In the genomic region with DNA sequence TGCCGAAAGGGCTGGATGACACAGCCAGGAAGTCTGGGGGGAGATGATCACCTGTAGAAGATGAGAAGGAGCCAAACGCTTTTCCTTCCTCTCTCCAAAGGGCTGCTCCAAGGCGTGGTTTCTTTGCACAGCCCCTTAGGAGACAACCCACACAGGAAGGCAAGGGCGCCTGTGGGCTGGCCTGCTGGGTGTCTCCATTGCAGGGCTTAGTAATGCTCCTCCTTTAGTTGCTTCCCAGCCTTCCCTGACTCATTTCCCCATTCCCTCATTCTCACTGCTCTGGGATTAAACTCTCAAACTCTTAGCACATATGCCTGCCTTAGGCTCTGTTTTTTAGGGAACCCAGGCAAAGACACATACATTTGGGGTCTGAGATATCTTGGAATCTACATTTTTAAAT, we compare ENCODE assay signal across 23 cellular contexts. TPM values are rescaled to one million over a fixed set of nuclear protein-coding genes. Genes with fewer than 3 reads are reported as not detected.
DNase-seq lines count a peak whose midpoint lies in the region; ATAC-seq and TF ChIP-seq lines count a peak whose summit lies in the region.
"Had no signal": no experiment of that assay in that cellular context is flagged by ENCODE, and none has a peak within 500 bp of the region (broad histone marks: within the 10 kb centered on the region; RNA-seq: fewer than 3 reads in every experiment).

No MANE protein-coding gene starts in this region.

- POLR2A ChIA-PET in activated CD4-positive, alpha-beta memory T cell treated with anti-CD3 and anti-CD28 coated beads for 36 hours (lab: Charles Lee): no interaction called here

- intact Hi-C loops in activated CD4-positive, alpha-beta memory T cell treated with anti-CD3 and anti-CD28 coated beads for 36 hours (cut with micrococcal nuclease): no loop called here

- H4K20me1 ChIP-seq in GM23338 (replicated peaks; ENCODE audit: insufficient read depth): no peaks in the 10 kb centered on the region

- H3K27ac Mint-ChIP-seq in GM23338: no peak overlapping the region
- H3K27ac Mint-ChIP-seq in activated CD4-positive, alpha-beta memory T cell treated with anti-CD3 and anti-CD28 coated beads for 36 hours: no peak overlapping the region
- H3K27ac Mint-ChIP-seq: activated CD8-positive, alpha-beta T cell treated with anti-CD3 and anti-CD28 coated beads, Interleukin-2, amount 10 ng/mL, durations not matched to agents 7 days and 5 days; CD4-positive, alpha-beta T cell; stimulated activated memory B cell treated with anti-CD40 and anti-IgM and Interleukin-4, amounts not matched to agents 10 μg/mL and 1 μg/mL and 100 μg/mL, for 72 hours had no signal

- H3K27me3 Mint-ChIP-seq in GM23338 (ENCODE audit: insufficient read depth, low read depth, poor library complexity): no peaks in the 10 kb centered on the region
- peaks cover 4% of the 10 kb centered on the region for H3K27me3 Mint-ChIP-seq in activated CD4-positive, alpha-beta memory T cell treated with anti-CD3 and anti-CD28 coated beads for 36 hours

- no peak for TF ChIP-seq CTCF in GM23338 (conservative IDR thresholded peaks at IDR 0.05; ENCODE audit: low read depth in 2 of 2)
- no peak for TF ChIP-seq CTCF in fibroblast of mammary gland (conservative IDR thresholded peaks at IDR 0.05; ENCODE audit: control insufficient read depth, insufficient read depth, low read depth, low read length)

- no peaks in the 10 kb centered on the region for H3K36me3 Mint-ChIP-seq in GM23338 (ENCODE audit: low read depth)
- no peaks in the 10 kb centered on the region for H3K36me3 Mint-ChIP-seq in activated CD4-positive, alpha-beta memory T cell treated with anti-CD3 and anti-CD28 coated beads for 36 hours
- H3K36me3 Mint-ChIP-seq: naive B cell; stimulated activated memory B cell treated with anti-CD40 and anti-IgM and Interleukin-4, amounts not matched to agents 10 μg/mL and 1 μg/mL and 100 μg/mL, for 72 hours had no signal

- CTCF ChIA-PET in activated CD4-positive, alpha-beta memory T cell treated with anti-CD3 and anti-CD28 coated beads for 36 hours (lab: Charles Lee): interaction anchor here (1.0 kb wide), 1 partner anchor 34 kb away, joined by 4 read pairs; no protein-coding TSS in a partner anchor

- H3K4me2 ChIP-seq in GM23338: no peak overlapping the region

- no peaks in the 10 kb centered on the region for H3F3A ChIP-seq in GM23338 (replicated peaks; ENCODE audit: low read depth)

- H3K79me2 ChIP-seq in GM23338 (replicated peaks; ENCODE audit: insufficient read depth): no peaks in the 10 kb centered on the region

- no peaks in the 10 kb centered on the region for H3K4me1 ChIP-seq in GM23338 (ENCODE audit: insufficient read depth)

- H3K4me3 ChIP-seq in GM23338: no peak overlapping the region
- H3K4me3 ChIP-seq in fibroblast of mammary gland (ENCODE audit: control insufficient read depth, low read depth, low read length): no peak overlapping the region
- H3K4me3 ChIP-seq: GM12878, skin epidermis, thoracic aorta had no signal

- peaks cover under 1% of the 10 kb centered on the region for H3K4me1 Mint-ChIP-seq in GM23338
- no peaks in the 10 kb centered on the region for H3K4me1 Mint-ChIP-seq in activated CD4-positive, alpha-beta memory T cell treated with anti-CD3 and anti-CD28 coated beads for 36 hours (ENCODE audit: low read depth)
- H3K4me1 Mint-ChIP-seq: central memory CD8-positive, alpha-beta T cell; naive B cell had no signal

- no peaks in the 10 kb centered on the region for H3K27me3 ChIP-seq in GM23338 (ENCODE audit: insufficient read depth)

- H3K9me3 Mint-ChIP-seq in GM23338: no peaks in the 10 kb centered on the region
- H3K9me3 Mint-ChIP-seq in activated CD4-positive, alpha-beta memory T cell treated with anti-CD3 and anti-CD28 coated beads for 36 hours: no peaks in the 10 kb centered on the region
- H3K9me3 Mint-ChIP-seq: CD4-positive, alpha-beta T cell; central memory CD8-positive, alpha-beta T cell; naive B cell; stimulated activated memory B cell treated with anti-CD40 and anti-IgM and Interleukin-4, amounts not matched to agents 10 μg/mL and 1 μg/mL and 100 μg/mL, for 72 hours had no signal

- no peak overlapping the region for H3K4me3 Mint-ChIP-seq in GM23338
- no peak overlapping the region for H3K4me3 Mint-ChIP-seq in activated CD4-positive, alpha-beta memory T cell treated with anti-CD3 and anti-CD28 coated beads for 36 hours
- H3K4me3 Mint-ChIP-seq: activated CD8-positive, alpha-beta T cell treated with anti-CD3 and anti-CD28 coated beads, Interleukin-2, amount 10 ng/mL, durations not matched to agents 7 days and 5 days; CD4-positive, alpha-beta T cell; central memory CD8-positive, alpha-beta T cell; naive B cell; stimulated activated memory B cell treated with anti-CD40 and anti-IgM and Interleukin-4, amounts not matched to agents 10 μg/mL and 1 μg/mL and 100 μg/mL, for 72 hours had no signal

- H3K27ac ChIP-seq in GM23338 (ENCODE audit: low read depth): no peak overlapping the region
- H3K27ac ChIP-seq: skin epidermis, thoracic aorta had no signal

- peak overlapping the region; percentile 28; the same call in 1 of the 2 replicates for H2AFZ ChIP-seq in GM23338

- no peak for ATAC-seq in GM23338
- ATAC-seq: activated CD4-positive, CD25-positive, alpha-beta regulatory T cell treated with anti-CD3 and anti-CD28 coated beads, Interleukin-2, amount 50 U/mL, for 24 hours; activated CD8-positive, alpha-beta T cell treated with anti-CD3 and anti-CD28 coated beads, Interleukin-2, amount 10 ng/mL, durations not matched to agents 7 days and 5 days; GM12878; stimulated activated memory B cell treated with anti-CD40 and anti-IgM and Interleukin-4, amounts not matched to agents 10 μg/mL and 1 μg/mL and 100 μg/mL, for 72 hours had no signal

- no peaks in the 10 kb centered on the region for H3K36me3 ChIP-seq in GM23338 (ENCODE audit: insufficient read depth)
- H3K36me3 ChIP-seq: thoracic aorta had no signal

- DNase-seq in GM23338 (ENCODE audit: low spot score): no peak
- DNase-seq in UCSD-AML1 (lab: John Stamatoyannopoulos, UW; ENCODE audit: unreplicated experiment): peak; percentile 25
- DNase-seq in fibroblast of mammary gland (ENCODE audit: low read depth): peak; percentile 50
- peak; percentile 47 for DNase-seq in stromal cell of bone marrow (ENCODE audit: low read depth)
- no peak for DNase-seq in activated CD4-positive, alpha-beta memory T cell treated with anti-CD3 and anti-CD28 coated beads for 36 hours
- no peak for DNase-seq in activated CD4-positive, CD25-positive, alpha-beta regulatory T cell (lab: John Stamatoyannopoulos, UW)
- no peak for DNase-seq in NCI-H2081 treated with DMSO at 0.1 percent for 48 hours (lab: John Stamatoyannopoulos, UW)
- DNase-seq: activated CD8-positive, alpha-beta T cell treated with anti-CD3 and anti-CD28 coated beads, Interleukin-2, amount 10 ng/mL, durations not matched to agents 7 days and 5 days; CD4-positive, alpha-beta T cell; DMS 273 treated with DMSO at 0.1 percent for 48 hours; erythroblast; mesendoderm; naive B cell; NCI-H1436; NCI-H69; nucleus accumbens; T-helper 9 cell had no signal

- no peaks in the 10 kb centered on the region for H3K9me2 ChIP-seq in GM23338 (ENCODE audit: insufficient read depth)

TF ChIP-seq in GM23338, 12 proteins besides CTCF, POLR2A, EP300 and RAD21:
- TF ChIP-seq CREB1 (CRISPR knock-in tag; IDR thresholded peaks at IDR 0.05; ENCODE audit: low read depth): no peak
- TF ChIP-seq EZH2phosphoT487 (IDR thresholded peaks at IDR 0.05; ENCODE audit: unreplicated experiment): no peak
- TF ChIP-seq NANOG (IDR thresholded peaks at IDR 0.05; ENCODE audit: borderline replicate concordance): no peak

RNA-seq across cellular contexts. Expression of a gene that starts 1.7 kb away (rescaled TPM):
- not detected in 2 replicates for total RNA-seq in GM23338 (2014; rRNA removed; shearing (Covaris generic))
- not detected in 2 replicates for polyA plus RNA-seq in GM23338 (2016; fragmentation: Nextera tagmentation; extraction: Ambion mirVana)
- total RNA-seq in activated CD4-positive, alpha-beta memory T cell treated with anti-CD3 and anti-CD28 coated beads for 36 hours: not detected
- total RNA-seq: activated CD8-positive, alpha-beta T cell treated with anti-CD3 and anti-CD28 coated beads, Interleukin-2, amount 10 ng/mL, durations not matched to agents 7 days and 5 days; CD4-positive, alpha-beta T cell; thoracic aorta had no signal
- polyA plus RNA-seq: GM12878 had no signal

RNA-seq across cellular contexts. Expression of a gene that starts 43.0 kb away (rescaled TPM):
- total RNA-seq in GM23338 (2014; rRNA removed; shearing (Covaris generic)): not detected in 2 replicates
- polyA plus RNA-seq in GM23338 (2016; fragmentation: Nextera tagmentation; extraction: Ambion mirVana): not detected in 2 replicates
- total RNA-seq in activated CD4-positive, alpha-beta memory T cell treated with anti-CD3 and anti-CD28 coated beads for 36 hours: not detected
- total RNA-seq: activated CD8-positive, alpha-beta T cell treated with anti-CD3 and anti-CD28 coated beads, Interleukin-2, amount 10 ng/mL, durations not matched to agents 7 days and 5 days; CD4-positive, alpha-beta T cell; GM12878 had no signal

Comparison
In these comparisons a context has a peak if more than half of its experiments do, and no peak if none do; other contexts are left out.
1. DNase-seq: peak in UCSD-AML1 (single experiment), fibroblast of mammary gland (single experiment) and stromal cell of bone marrow (single experiment); none in GM23338 (single experiment), activated CD4-positive, alpha-beta memory T cell treated with anti-CD3 and anti-CD28 coated beads for 36 hours (single experiment), activated CD4-positive, CD25-positive, alpha-beta regulatory T cell (0 of 4) and NCI-H2081 treated with DMSO at 0.1 percent for 48 hours (single experiment).